10 cellular contexts compared by ENCODE assay signal in genomic region chr4:26192921-26193894, GRCh38.
DNase-seq lines count a peak whose midpoint lies in the region; ATAC-seq and TF ChIP-seq lines count a peak whose summit lies in the region.
"Had no signal": no experiment of that assay in that cellular context is flagged by ENCODE, and none has a peak within 500 bp of the region (broad histone marks: within the 10 kb centered on the region; RNA-seq: fewer than 3 reads in every experiment).

No MANE protein-coding gene starts in this region.

- ATAC-seq in GM21390 (IDR thresholded peaks at IDR 0.05; ENCODE audit: unreplicated experiment): peak; percentile 39
- ATAC-seq in HG03432 (IDR thresholded peaks at IDR 0.05; ENCODE audit: unreplicated experiment): peak; percentile 42
- ATAC-seq in GM19023 (IDR thresholded peaks at IDR 0.05; ENCODE audit: unreplicated experiment): no peak

- TF ChIP-seq CTCF in GM13977 (IDR thresholded peaks at IDR 0.05; ENCODE audit: extremely low read depth, insufficient read depth, missing control alignments) (no peak), fibroblast of the aortic adventitia (IDR thresholded peaks at IDR 0.05; ENCODE audit: insufficient read depth, low read length) (peak; percentile 14)

- no peak overlapping the region for H3K4me3 ChIP-seq in fibroblast of the aortic adventitia (ENCODE audit: low read depth, low read length)
- H3K4me3 ChIP-seq: hepatocyte had no signal

- peak; percentile 56 for DNase-seq in GM13977 (ENCODE audit: low spot score)
- no peak for DNase-seq in fibroblast of the aortic adventitia (ENCODE audit: low read depth)
- DNase-seq in HT-29 (ENCODE audit: low spot score): no peak
- no peak for DNase-seq in SKM-1 (lab: John Stamatoyannopoulos, UW; ENCODE audit: unreplicated experiment)
- DNase-seq in effector CD4-positive, alpha-beta T cell: no peak
- DNase-seq: NCI-H1417 treated with DMSO at 0.1 percent for 48 hours had no signal

- in situ Hi-C loops in GM13977 (cut with MboI; ENCODE audit: low pct_unique_long_range_greater_than_20kb, low sequenced_read_pairs, unreplicated experiment): no loop called here
